Comparison of ENCODE assay signal across 9 cellular contexts in genomic region chr18:72544092-72544886, GRCh38. TPM values are rescaled to one million over a fixed set of nuclear protein-coding genes. Genes with fewer than 3 reads are reported as not detected.
DNase-seq lines count a peak whose midpoint lies in the region; ATAC-seq and TF ChIP-seq lines count a peak whose summit lies in the region.
"Had no signal": no experiment of that assay in that cellular context is flagged by ENCODE, and none has a peak within 500 bp of the region (broad histone marks: within the 10 kb centered on the region; RNA-seq: fewer than 3 reads in every experiment).

TSS of gene CBLN2 (minus strand) at chr18:72544342. CDS start at chr18:72542160, 2,182 bp downstream.

- 3 to 5% methylated on average over 33 to 41 of the region's 44 CpGs for WGBS in upper lobe of left lung, 2 donors

- H3K4me3 Mint-ChIP-seq in activated CD4-positive, alpha-beta T cell treated with anti-CD3 and anti-CD28 coated beads, Interleukin-2, amount 10 ng/mL, durations not matched to agents 24 days and 14 days = no peak within 1 kb of the TSS
- no peak within 1 kb of the TSS for H3K4me3 Mint-ChIP-seq in endothelial cell (ENCODE audit: unreplicated experiment)

- DNase-seq in activated CD4-positive, alpha-beta T cell treated with anti-CD3 and anti-CD28 coated beads, Interleukin-2, amount 10 ng/mL, durations not matched to agents 24 days and 14 days = peak; percentile 75
- no peak for DNase-seq in activated CD4-positive, alpha-beta T cell treated with anti-CD3 and anti-CD28 coated beads for 1 hour
- DNase-seq in H4 (ENCODE audit: low spot score) (peak; percentile 73), Kasumi-1 (lab: John Stamatoyannopoulos, UW) (peak; percentile 18 to 26), SKM-1 treated with dmso at 0.1 percent for 144 hours (lab: John Stamatoyannopoulos, UW; ENCODE audit: unreplicated experiment) (peak; percentile 50), endothelial cell (ENCODE audit: low spot score) (peak; percentile 63), middle frontal gyrus (ENCODE audit: extremely low spot score, low spot score) (peak; percentile 68), upper lobe of left lung (peak; percentile 37 to 89)
- DNase-seq: psoas muscle had no signal

- peaks cover 0 to 31% (median 8%) of the 10 kb centered on the region in 4 donors for H3K4me1 ChIP-seq in upper lobe of left lung
- H3K4me1 ChIP-seq: psoas muscle had no signal

- no peak within 1 kb of the TSS for H3K27ac Mint-ChIP-seq in activated CD4-positive, alpha-beta T cell treated with anti-CD3 and anti-CD28 coated beads, Interleukin-2, amount 10 ng/mL, durations not matched to agents 24 days and 14 days
- H3K27ac Mint-ChIP-seq in endothelial cell (ENCODE audit: unreplicated experiment) = no peak within 1 kb of the TSS

- H3K9me3 ChIP-seq in upper lobe of left lung = no peaks in the 10 kb centered on the region
- H3K9me3 ChIP-seq: psoas muscle had no signal

- no peaks in the 10 kb centered on the region for H3K36me3 ChIP-seq in upper lobe of left lung

- TF ChIP-seq EP300 in upper lobe of left lung (IDR thresholded peaks at IDR 0.05) = no peak

- H3K4me3 ChIP-seq in upper lobe of left lung = peak within 1 kb of the TSS in 3 of 4 donors; percentile 13 to 25 (median 16)
- H3K4me3 ChIP-seq: psoas muscle had no signal

- H3K9me3 Mint-ChIP-seq in activated CD4-positive, alpha-beta T cell treated with anti-CD3 and anti-CD28 coated beads, Interleukin-2, amount 10 ng/mL, durations not matched to agents 24 days and 14 days = no peaks in the 10 kb centered on the region
- peaks cover 5% of the 10 kb centered on the region for H3K9me3 Mint-ChIP-seq in endothelial cell (ENCODE audit: unreplicated experiment)

- H3K27me3 Mint-ChIP-seq in activated CD4-positive, alpha-beta T cell treated with anti-CD3 and anti-CD28 coated beads, Interleukin-2, amount 10 ng/mL, durations not matched to agents 24 days and 14 days = peaks cover 40% of the 10 kb centered on the region
- H3K27me3 Mint-ChIP-seq in endothelial cell (ENCODE audit: unreplicated experiment) = peaks cover 9% of the 10 kb centered on the region

- peaks cover 0 to 24% (median 12%) of the 10 kb centered on the region in 4 donors for H3K27me3 ChIP-seq in upper lobe of left lung

- no peak for TF ChIP-seq POLR2A in upper lobe of left lung (IDR thresholded peaks at IDR 0.05)

- H3K4me1 Mint-ChIP-seq in activated CD4-positive, alpha-beta T cell treated with anti-CD3 and anti-CD28 coated beads, Interleukin-2, amount 10 ng/mL, durations not matched to agents 24 days and 14 days = peaks cover 3% of the 10 kb centered on the region
- H3K4me1 Mint-ChIP-seq in endothelial cell (ENCODE audit: unreplicated experiment) = no peaks in the 10 kb centered on the region

- ATAC-seq in upper lobe of left lung (ENCODE audit: low FRiP score in 2 of 2) = peak; percentile 43 to 76

- intact Hi-C loops in activated CD4-positive, alpha-beta T cell treated with anti-CD3 and anti-CD28 coated beads, Interleukin-2, amount 10 ng/mL, durations not matched to agents 24 days and 14 days (cut with micrococcal nuclease) = loop anchor here (5.0 to 10.0 kb wide), 2 partner anchors 323 to 1609 kb away; partner anchors contain the start of gene NETO1

- H3K27ac ChIP-seq in upper lobe of left lung = no peak within 1 kb of the TSS
- H3K27ac ChIP-seq: psoas muscle had no signal

- no peak for TF ChIP-seq CTCF in endothelial cell (IDR thresholded peaks at IDR 0.05; ENCODE audit: unreplicated experiment)
- TF ChIP-seq CTCF in upper lobe of left lung (IDR thresholded peaks at IDR 0.05) = peak in 5 of 6 experiments; percentile 16 to 57 (median 44)

- no peaks in the 10 kb centered on the region for H3K36me3 Mint-ChIP-seq in activated CD4-positive, alpha-beta T cell treated with anti-CD3 and anti-CD28 coated beads, Interleukin-2, amount 10 ng/mL, durations not matched to agents 24 days and 14 days (ENCODE audit: low read depth)
- peaks cover 11% of the 10 kb centered on the region for H3K36me3 Mint-ChIP-seq in endothelial cell (ENCODE audit: low read depth, unreplicated experiment)

RNA-seq across cellular contexts. Expression of gene CBLN2, which starts in this region (rescaled TPM):
- total RNA-seq in activated CD4-positive, alpha-beta T cell treated with anti-CD3 and anti-CD28 coated beads, Interleukin-2, amount 10 ng/mL, durations not matched to agents 24 days and 14 days = not detected in 2 replicates
- total RNA-seq in H4 (2014; rRNA removed; shearing (Covaris generic)) = 15.2 and 16.5 TPM in 2 replicates
- total RNA-seq in endothelial cell (ENCODE audit: unreplicated experiment) (not detected), upper lobe of left lung (not detected)
- total RNA-seq: psoas muscle had no signal

Comparison
In these comparisons a context has a peak if more than half of its experiments do, and no peak if none do; other contexts are left out.
1. Peak in DNase-seq in activated CD4-positive, alpha-beta T cell treated with anti-CD3 and anti-CD28 coated beads, Interleukin-2, amount 10 ng/mL, durations not matched to agents 24 days and 14 days; RNA of the gene not detected or under 1 TPM.
2. Peak in DNase-seq in endothelial cell; RNA of the gene not detected or under 1 TPM.
3. Peak in DNase-seq, ATAC-seq and H3K4me3 ChIP-seq in upper lobe of left lung; RNA of the gene not detected or under 1 TPM.